15 cellular contexts compared by ENCODE assay signal in the genomic region with DNA sequence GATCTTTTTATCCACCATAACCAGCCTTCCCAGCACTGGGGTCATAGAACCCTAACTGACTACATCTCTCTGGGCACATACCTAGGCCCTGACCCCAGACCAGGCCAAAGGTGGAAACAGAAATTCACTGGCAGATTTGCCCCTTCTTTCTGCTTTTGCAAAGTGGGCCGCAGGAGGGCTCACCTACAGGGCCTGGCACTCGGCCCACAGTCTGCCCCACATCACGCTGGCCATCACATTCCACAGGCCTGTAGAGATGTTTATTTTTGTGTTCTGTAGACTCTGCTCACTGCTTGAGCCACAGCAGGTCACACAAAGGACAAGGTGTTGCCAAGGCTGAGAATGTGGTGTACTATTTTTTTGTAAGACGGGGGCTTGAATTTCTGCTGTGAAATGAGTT. TPM values are rescaled to one million over a fixed set of nuclear protein-coding genes. Genes with fewer than 3 reads are reported as not detected.
DNase-seq lines count a peak whose midpoint lies in the region; ATAC-seq, FAIRE-seq and TF ChIP-seq lines count a peak whose summit lies in the region.
"Had no signal": no experiment of that assay in that cellular context is flagged by ENCODE, and none has a peak within 500 bp of the region (broad histone marks: within the 10 kb centered on the region; RNA-seq: fewer than 3 reads in every experiment).

No MANE protein-coding gene starts in this region.

- no peak for TF ChIP-seq CTCF in Calu3 (IDR thresholded peaks at IDR 0.05; ENCODE audit: unreplicated experiment)
- TF ChIP-seq CTCF in cardiac fibroblast (IDR thresholded peaks at IDR 0.05; ENCODE audit: low read depth, low read length): no peak
- TF ChIP-seq CTCF in HepG2 (CRISPR knock-in tag; IDR thresholded peaks at IDR 0.05): peak; percentile 23
- no peak for TF ChIP-seq CTCF in gastrocnemius medialis (IDR thresholded peaks at IDR 0.05 in 4 of 5, conservative IDR thresholded peaks at IDR 0.05 in 1 of 5)
- no peak for TF ChIP-seq CTCF in HFFc6 (IDR thresholded peaks at IDR 0.05)
- no peak for TF ChIP-seq CTCF in foreskin fibroblast (IDR thresholded peaks at IDR 0.05; ENCODE audit: low read depth, low read length)

- 0% methylated on average over 4 of the region's 4 CpGs for WGBS in HepG2 (ENCODE audit: low lambda C conversion rate)

- H3K9ac ChIP-seq in HepG2 (ENCODE audit: insufficient read depth, low read depth, low read length): 0 out of 2 replicates have a peak overlapping the region, but pooled peaks have one; percentile 23

- in situ Hi-C loops in HepG2 (cut with HindIII; ENCODE audit: extremely low pct_ligation_motif_present, low pct_unique_long_range_greater_than_20kb): no loop called here
- in situ Hi-C loops in gastrocnemius medialis (cut with MboI; ENCODE audit: low sequenced_read_pairs in 4 of 4): no loop called here

- H3K27me3 ChIP-seq in HepG2 (ENCODE audit: control insufficient read depth in 1 of 2, insufficient read depth in 2 of 2, low read length in 2 of 2): no peaks in the 10 kb centered on the region
- no peaks in the 10 kb centered on the region for H3K27me3 ChIP-seq in gastrocnemius medialis

- no peak overlapping the region for H3K4me3 ChIP-seq in cardiac fibroblast (replicated peaks in 1 of 2; ENCODE audit: low read depth in 2 of 2, low read length in 2 of 2)
- peak overlapping the region; percentile 37 to 48 (median 38) for H3K4me3 ChIP-seq in HepG2 (replicated peaks in 1 of 3; ENCODE audit: insufficient read depth in 1 of 3, low read depth in 2 of 3, low read length in 3 of 3)
- no peak overlapping the region for H3K4me3 ChIP-seq in gastrocnemius medialis
- H3K4me3 ChIP-seq in foreskin fibroblast (ENCODE audit: low read depth in 1 of 2, low read length in 2 of 2): no peak overlapping the region

- TF ChIP-seq POLR2A in HepG2 (IDR thresholded peaks at IDR 0.05; ENCODE audit: insufficient read depth in 1 of 2, low read depth in 2 of 2, low read length in 2 of 2): no peak
- no peak for TF ChIP-seq POLR2A in gastrocnemius medialis (IDR thresholded peaks at IDR 0.05)

- DNase-seq in Calu3: peak; percentile 61
- DNase-seq in cardiac fibroblast (ENCODE audit: low read depth in 2 of 2): peak; percentile 41 to 59
- peak; percentile 39 for DNase-seq in HepG2 (ENCODE audit: low spot score)
- peak in 1 of 2 donors; percentile 20 for DNase-seq in gastrocnemius medialis
- no peak for DNase-seq in A172 (ENCODE audit: low spot score)
- DNase-seq in HFFc6: no peak
- no peak for DNase-seq in stimulated activated CD4-positive, alpha-beta T cell treated with anti-CD3 and anti-CD28 coated beads, Interleukin-2, amount 100 ng/mL, for 48 hours
- no peak for DNase-seq in foreskin fibroblast
- DNase-seq: NCI-H510A treated with DMSO at 0.1 percent for 48 hours; stimulated activated CD4-positive, alpha-beta T cell treated with anti-CD3 and anti-CD28 coated beads, Interleukin-4, amount 100 ng/mL, for 24 hours; stimulated activated naive CD8-positive, alpha-beta T cell treated with anti-CD3 and anti-CD28 coated beads, Interleukin-15, amount 100 ng/mL, for 72 hours had no signal

- peaks cover 48% of the 10 kb centered on the region for H3K4me1 Mint-ChIP-seq in Calu3 (ENCODE audit: low read depth, unreplicated experiment)
- H3K4me1 Mint-ChIP-seq in HFFc6 (ENCODE audit: low read depth): peaks cover 48% of the 10 kb centered on the region
- H3K4me1 Mint-ChIP-seq: stimulated activated naive CD8-positive, alpha-beta T cell treated with anti-CD3 and anti-CD28 coated beads, Interleukin-15, amount 100 ng/mL, for 72 hours had no signal

- H3K36me3 Mint-ChIP-seq in Calu3 (ENCODE audit: insufficient read depth, unreplicated experiment) (no peaks in the 10 kb centered on the region), HFFc6 (ENCODE audit: low read depth) (no peaks in the 10 kb centered on the region)
- H3K36me3 Mint-ChIP-seq: natural killer cell treated with Interleukin-12 subunit alpha and Interleukin-12 subunit beta and Interleukin-15 and Interleukin-18, amount 100 ng/mL, for 72 hours had no signal

- H3K4me3 Mint-ChIP-seq in Calu3 (ENCODE audit: low read depth, unreplicated experiment): peak overlapping the region; percentile 47
- no peak overlapping the region for H3K4me3 Mint-ChIP-seq in HFFc6
- H3K4me3 Mint-ChIP-seq: natural killer cell treated with Interleukin-12 subunit alpha and Interleukin-12 subunit beta and Interleukin-15 and Interleukin-18, amount 100 ng/mL, for 72 hours; stimulated activated naive CD8-positive, alpha-beta T cell treated with anti-CD3 and anti-CD28 coated beads, Interleukin-15, amount 100 ng/mL, for 72 hours had no signal

- no peak for TF ChIP-seq EP300 in HepG2 (IDR thresholded peaks at IDR 0.05; ENCODE audit: low read depth in 2 of 2, low read length in 2 of 2)
- no peak for TF ChIP-seq EP300 in HepG2 (CRISPR knock-in tag; IDR thresholded peaks at IDR 0.05; ENCODE audit: borderline replicate concordance)

- no peaks in the 10 kb centered on the region for H3K9me3 ChIP-seq in HepG2 (ENCODE audit: low read length)
- no peaks in the 10 kb centered on the region for H3K9me3 ChIP-seq in gastrocnemius medialis

- TF ChIP-seq RAD21 in HepG2 (CRISPR knock-in tag; IDR thresholded peaks at IDR 0.05): no peak

- H3K27me3 Mint-ChIP-seq in Calu3 (ENCODE audit: unreplicated experiment) (no peaks in the 10 kb centered on the region), HFFc6 (ENCODE audit: insufficient read depth) (no peaks in the 10 kb centered on the region)
- H3K27me3 Mint-ChIP-seq: stimulated activated naive CD8-positive, alpha-beta T cell treated with anti-CD3 and anti-CD28 coated beads, Interleukin-15, amount 100 ng/mL, for 72 hours had no signal

- intact Hi-C loops in Calu3 (cut with micrococcal nuclease; ENCODE audit: unreplicated experiment) (no loop called here), HepG2 (cut with micrococcal nuclease; ENCODE audit: unreplicated experiment) (loop anchor here (5.0 kb wide), 1 partner anchor 71 kb away; no protein-coding TSS in a partner anchor), gastrocnemius medialis (cut with DNase I; ENCODE audit: low total_unique reads) (loop anchor here (5.0 kb wide), 1 partner anchor 49 kb away; no protein-coding TSS in a partner anchor)

- FAIRE-seq in HepG2 (lab: Jason Lieb, UNC): peak; percentile 63
- FAIRE-seq: H1, TTC549 had no signal

- no peaks in the 10 kb centered on the region for H3K79me2 ChIP-seq in HepG2 (ENCODE audit: insufficient read depth, low read length)

- BruUV-seq in Calu3 (replicated peaks; lab: Mats Ljungman, UMichigan) (no TSS peak), HepG2 (replicated peaks; lab: Mats Ljungman, UMichigan) (no TSS peak)

- peak overlapping the region; percentile 39 for H2AFZ ChIP-seq in HepG2 (ENCODE audit: low read length)

- ATAC-seq in HepG2 (peak; percentile 84), gastrocnemius medialis (peak in 1 of 2 donors; percentile 42)
- ATAC-seq: natural killer cell treated with Interleukin-12 subunit alpha and Interleukin-12 subunit beta and Interleukin-15 and Interleukin-18, amount 100 ng/mL, for 72 hours; stimulated activated naive CD8-positive, alpha-beta T cell treated with anti-CD3 and anti-CD28 coated beads, Interleukin-15, amount 100 ng/mL, for 72 hours had no signal

- H3K9me3 Mint-ChIP-seq in Calu3 (ENCODE audit: low read depth, unreplicated experiment): no peaks in the 10 kb centered on the region
- no peaks in the 10 kb centered on the region for H3K9me3 Mint-ChIP-seq in HFFc6
- H3K9me3 Mint-ChIP-seq: natural killer cell treated with Interleukin-12 subunit alpha and Interleukin-12 subunit beta and Interleukin-15 and Interleukin-18, amount 100 ng/mL, for 72 hours; stimulated activated naive CD8-positive, alpha-beta T cell treated with anti-CD3 and anti-CD28 coated beads, Interleukin-15, amount 100 ng/mL, for 72 hours had no signal

- no peaks in the 10 kb centered on the region for H4K20me1 ChIP-seq in HepG2 (ENCODE audit: insufficient read depth, low read length)

- no peaks in the 10 kb centered on the region for H3K36me3 ChIP-seq in HepG2 (replicated peaks in 1 of 2; ENCODE audit: control insufficient read depth in 1 of 2, insufficient read depth in 2 of 2, low read length in 2 of 2)
- H3K36me3 ChIP-seq in gastrocnemius medialis: no peaks in the 10 kb centered on the region

- H3K27ac ChIP-seq in HepG2 (ENCODE audit: extremely low read length, insufficient read depth, low read length) (peak overlapping the region; percentile 46), gastrocnemius medialis (peak overlapping the region in 3 of 4 donors; percentile 20 to 62 (median 60))
- H3K27ac ChIP-seq: RWPE1 had no signal

- CTCF ChIA-PET in Calu3 (lab: Charles Lee): interaction anchor here (0.8 kb wide), 1 partner anchor 86 kb away, joined by 3 read pairs; no protein-coding TSS in a partner anchor
- CTCF ChIA-PET in HepG2 (lab: Yijun Ruan, JAX; ENCODE audit: low intra/inter-chr PET ratio, low total read pairs): no interaction called here

- peak overlapping the region; percentile 58 for H3K27ac Mint-ChIP-seq in Calu3 (ENCODE audit: unreplicated experiment)
- no peak overlapping the region for H3K27ac Mint-ChIP-seq in HFFc6
- H3K27ac Mint-ChIP-seq: natural killer cell treated with Interleukin-12 subunit alpha and Interleukin-12 subunit beta and Interleukin-15 and Interleukin-18, amount 100 ng/mL, for 72 hours; stimulated activated naive CD8-positive, alpha-beta T cell treated with anti-CD3 and anti-CD28 coated beads, Interleukin-15, amount 100 ng/mL, for 72 hours had no signal

- H3K4me1 ChIP-seq in HepG2 (ENCODE audit: insufficient read depth, low read length) (peaks cover 47% of the 10 kb centered on the region), gastrocnemius medialis (peaks cover 41 to 51% of the 10 kb centered on the region in 2 donors)

- POLR2A ChIA-PET in HepG2 (lab: Yijun Ruan, JAX): no interaction called here

- H3K4me2 ChIP-seq in HepG2 (ENCODE audit: low read depth, low read length): peak overlapping the region; percentile 85

RNA-seq across cellular contexts. Expression of a gene that starts 58.7 kb away (rescaled TPM):
- 1.0 and 1.2 TPM in 2 replicates for total RNA-seq in Calu3 (2022)
- total RNA-seq in HepG2 (2016; rRNA removed; fragmentation: Illumina TruSeq; extraction: Trizol): 0.02 TPM in 1 of 2 replicates, not detected in the other
- total RNA-seq in HepG2 (2016; cell fraction: cytosol; rRNA removed; fragmentation: Illumina TruSeq; extraction: Trizol; ENCODE audit: low read depth): not detected in 2 replicates
- total RNA-seq in HepG2 (2016; cell fraction: insoluble cytoplasmic fraction; rRNA removed; fragmentation: Illumina TruSeq; extraction: Trizol): 0.04 TPM in 1 of 2 replicates, not detected in the other
- total RNA-seq in HepG2 (2016; cell fraction: membrane; rRNA removed; fragmentation: Illumina TruSeq; extraction: Trizol): 0.03 TPM in 1 of 2 replicates, not detected in the other
- 0.06 TPM in 1 of 2 replicates, not detected in the other for total RNA-seq in HepG2 (2016; cell fraction: nucleus; rRNA removed; fragmentation: Illumina TruSeq; extraction: Trizol)
- polyA plus RNA-seq in HepG2 (2011; rRNA removed): 0.07 TPM in 1 of 2 replicates, not detected in the other
- 0.01 TPM in 2 replicates for polyA plus RNA-seq in HepG2 (2011; cell fraction: cytosol; rRNA removed)
- not detected in 2 replicates for polyA plus RNA-seq in HepG2 (2011; cell fraction: nucleus; rRNA removed)
- polyA plus RNA-seq in HepG2 (2012): not detected in 2 replicates
- polyA plus RNA-seq in HepG2 (2016; cell fraction: cytosol; fragmentation: Illumina TruSeq; extraction: Trizol; ENCODE audit: low read depth): not detected in 2 replicates
- polyA plus RNA-seq in HepG2 (2016; cell fraction: insoluble cytoplasmic fraction; fragmentation: Illumina TruSeq; extraction: Trizol; ENCODE audit: low read depth): not detected in 2 replicates
- not detected in 2 replicates for polyA plus RNA-seq in HepG2 (2016; cell fraction: membrane; fragmentation: Illumina TruSeq; extraction: Trizol; ENCODE audit: low read depth)
- polyA plus RNA-seq in HepG2 (2016; cell fraction: nucleus; fragmentation: Illumina TruSeq; extraction: Trizol; ENCODE audit: insufficient read depth, low read depth): not detected in 2 replicates
- not detected in 2 replicates for polyA minus RNA-seq in HepG2 (2011; rRNA and poly(A)+ RNA removed; ENCODE audit: low replicate concordance)
- polyA minus RNA-seq in HepG2 (2011; cell fraction: cytosol; rRNA and poly(A)+ RNA removed): not detected in 2 replicates
- polyA minus RNA-seq in HepG2 (2011; cell fraction: nucleus; rRNA and poly(A)+ RNA removed): not detected in 2 replicates
- 1 to 10 TPM in 3 of 4 donors, under 1 TPM in 1; 0.97 to 3.1 (median 1.4) TPM for total RNA-seq in gastrocnemius medialis
- total RNA-seq in A172 (2014; rRNA removed; shearing (Covaris generic)): 0.38 and 0.50 TPM in 2 replicates
- not detected for total RNA-seq in HFFc6 (2021; fragmentation: NEBNext Ultra II Directional; extraction: Animal tissue kit (Norgen Biotek cat#: 25700))
- total RNA-seq: natural killer cell treated with Interleukin-12 subunit alpha and Interleukin-12 subunit beta and Interleukin-15 and Interleukin-18, amount 100 ng/mL, for 72 hours had no signal

Comparison
In these comparisons a context has a peak if more than half of its experiments do, and no peak if none do; other contexts are left out.
1. DNase-seq: peak in Calu3 (single experiment), cardiac fibroblast (2 of 2) and HepG2 (single experiment); none in A172 (single experiment), HFFc6 (single experiment), stimulated activated CD4-positive, alpha-beta T cell treated with anti-CD3 and anti-CD28 coated beads, Interleukin-2, amount 100 ng/mL, for 48 hours (0 of 2) and foreskin fibroblast (0 of 2).
2. H3K4me3 ChIP-seq: peak in HepG2 (3 of 3); none in cardiac fibroblast (0 of 2), gastrocnemius medialis (0 of 4) and foreskin fibroblast (0 of 2).